ENCODE assay signal across 25 cellular contexts in the genomic region with DNA sequence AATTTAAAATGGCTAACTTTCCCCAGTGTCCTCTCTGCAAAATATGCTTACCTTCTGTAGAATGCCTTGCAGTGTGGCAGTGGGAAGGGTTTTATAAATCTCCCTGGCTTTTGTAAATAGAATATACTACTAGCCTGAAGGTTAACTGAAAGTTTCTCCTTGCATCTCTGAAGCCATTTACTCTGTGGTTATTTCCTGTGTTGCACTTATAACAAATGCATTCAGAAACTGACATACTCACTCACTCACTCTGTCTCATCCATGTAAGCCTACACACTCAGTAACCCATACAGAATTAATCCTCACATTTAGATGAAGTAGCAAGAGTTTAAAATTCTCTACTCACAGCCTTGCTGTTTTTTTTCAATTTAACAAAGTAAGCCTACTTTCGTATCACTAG.
"Had no signal": no experiment of that assay in that cellular context is flagged by ENCODE, and none has a peak within 500 bp of the region (broad histone marks: within the 10 kb centered on the region; RNA-seq: fewer than 3 reads in every experiment).

No MANE protein-coding gene starts in this region.

- H3K9me3 ChIP-seq: esophagus muscularis mucosa, heart right ventricle, lower lobe of right lung, prostate gland, right atrium auricular region, suprapubic skin, vagina had no signal

- H3K4me1 ChIP-seq: esophagus muscularis mucosa, foreskin keratinocyte, heart right ventricle, lower lobe of right lung, prostate gland, right atrium auricular region, suprapubic skin, vagina had no signal

- H3K36me3 ChIP-seq: lower lobe of right lung, prostate gland, suprapubic skin, vagina had no signal

- ATAC-seq: foreskin keratinocyte; heart right ventricle; left ventricle myocardium superior; lower lobe of right lung; naive thymus-derived CD8-positive, alpha-beta T cell; sciatic nerve; stimulated activated naive CD8-positive, alpha-beta T cell treated with anti-CD3 and anti-CD28 coated beads, Interleukin-15, amount 100 ng/mL, for 72 hours had no signal

- H3K27ac Mint-ChIP-seq: immature natural killer cell; naive thymus-derived CD8-positive, alpha-beta T cell; nephron progenitor cell; stimulated activated naive CD8-positive, alpha-beta T cell treated with anti-CD3 and anti-CD28 coated beads, Interleukin-15, amount 100 ng/mL, for 72 hours had no signal

- H3K4me3 Mint-ChIP-seq: immature natural killer cell; naive thymus-derived CD8-positive, alpha-beta T cell; nephron progenitor cell; stimulated activated naive CD8-positive, alpha-beta T cell treated with anti-CD3 and anti-CD28 coated beads, Interleukin-15, amount 100 ng/mL, for 72 hours had no signal

- H3K4me1 Mint-ChIP-seq: immature natural killer cell; naive thymus-derived CD8-positive, alpha-beta T cell; nephron progenitor cell; stimulated activated naive CD8-positive, alpha-beta T cell treated with anti-CD3 and anti-CD28 coated beads, Interleukin-15, amount 100 ng/mL, for 72 hours had no signal

- DNase-seq: dermis blood vessel endothelial cell; effector memory CD4-positive, alpha-beta T cell; foreskin keratinocyte; glutamatergic neuron; heart right ventricle; hypothalamus; immature natural killer cell; left ventricle myocardium superior; lower lobe of right lung; naive thymus-derived CD8-positive, alpha-beta T cell; nephron progenitor cell; nucleus accumbens; stimulated activated CD4-positive, alpha-beta T cell treated with anti-CD3 and anti-CD28 coated beads, Interleukin-12 subunit alpha, Interleukin-12 subunit beta, amount 100 ng/mL, for 4 hours; stimulated activated CD4-positive, alpha-beta T cell treated with anti-CD3 and anti-CD28 coated beads, Interleukin-1b, Interleukin-23, amount 100 ng/mL, for 48 hours; stimulated activated CD4-positive, alpha-beta T cell treated with anti-CD3 and anti-CD28 coated beads, Interleukin-4, amount 100 ng/mL, for 1 hour; stimulated activated CD8-positive, alpha-beta memory T cell treated with anti-CD3 and anti-CD28 coated beads, Interleukin-4, amount 100 ng/mL, for 48 hours; stimulated activated naive CD4-positive, alpha-beta T cell; stimulated activated naive CD8-positive, alpha-beta T cell treated with anti-CD3 and anti-CD28 coated beads, Interleukin-15, amount 100 ng/mL, for 72 hours had no signal

- H3K4me3 ChIP-seq: esophagus muscularis mucosa, heart right ventricle, lower lobe of right lung, prostate gland, right atrium auricular region, smooth muscle cell, suprapubic skin, vagina had no signal

- H3K27me3 ChIP-seq: esophagus muscularis mucosa, foreskin keratinocyte, heart right ventricle, right atrium auricular region, suprapubic skin, vagina had no signal

- H3K4me2 ChIP-seq: smooth muscle cell had no signal

- H3K27ac ChIP-seq: esophagus muscularis mucosa, foreskin keratinocyte, heart right ventricle, lower lobe of right lung, prostate gland, right atrium auricular region, suprapubic skin, vagina had no signal

- H3K27me3 Mint-ChIP-seq: naive thymus-derived CD8-positive, alpha-beta T cell; stimulated activated naive CD8-positive, alpha-beta T cell treated with anti-CD3 and anti-CD28 coated beads, Interleukin-15, amount 100 ng/mL, for 72 hours had no signal

- H3K9me3 Mint-ChIP-seq: naive thymus-derived CD8-positive, alpha-beta T cell; nephron progenitor cell; stimulated activated naive CD8-positive, alpha-beta T cell treated with anti-CD3 and anti-CD28 coated beads, Interleukin-15, amount 100 ng/mL, for 72 hours had no signal

- H3K36me3 Mint-ChIP-seq: immature natural killer cell; naive thymus-derived CD8-positive, alpha-beta T cell had no signal
